10 cellular contexts compared by ENCODE assay signal in the genomic region with DNA sequence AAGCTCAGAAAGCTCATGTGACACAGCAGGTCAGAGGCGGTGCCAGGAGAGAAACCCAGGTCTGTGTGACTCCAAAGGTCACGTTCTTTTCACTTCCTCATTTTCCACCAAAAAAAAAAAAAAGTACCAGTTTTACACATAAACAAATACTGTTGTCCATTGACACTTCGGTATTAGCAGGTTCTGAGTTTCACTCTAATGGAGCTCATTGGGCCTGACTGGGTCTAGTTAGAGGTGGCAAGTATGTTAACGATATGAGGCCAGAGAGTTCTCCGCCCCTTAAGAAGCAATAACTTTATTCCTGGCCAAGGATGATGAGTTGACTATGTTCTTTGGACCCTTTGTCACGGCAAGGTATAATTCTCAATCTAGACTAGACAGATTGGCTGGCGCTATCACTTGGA. TPM values are rescaled to one million over a fixed set of nuclear protein-coding genes. Genes with fewer than 3 reads are reported as not detected.
A peak's percentile ranks its signal among the peaks of the same experiment; 100 is the strongest.
DNase-seq lines count a peak whose midpoint lies in the region; ATAC-seq and TF ChIP-seq lines count a peak whose summit lies in the region.
"Had no signal": no experiment of that assay in that cellular context is flagged by ENCODE, and none has a peak within 500 bp of the region (broad histone marks: within the 10 kb centered on the region; RNA-seq: fewer than 3 reads in every experiment).

No MANE protein-coding gene starts in this region.

- no peak overlapping the region for H3K4me3 ChIP-seq in mucosa of descending colon
- H3K4me3 ChIP-seq in HAP-1, result no peak overlapping the region

- H3K9me3 ChIP-seq in mucosa of descending colon (no peaks in the 10 kb centered on the region), HAP-1 (no peaks in the 10 kb centered on the region)

- no peak for TF ChIP-seq CTCF in mucosa of descending colon (IDR thresholded peaks at IDR 0.05)

- ATAC-seq in GM18867 (IDR thresholded peaks at IDR 0.05; ENCODE audit: unreplicated experiment), result peak; percentile 95
- peak; percentile 89 for ATAC-seq in HG02678 (IDR thresholded peaks at IDR 0.05; ENCODE audit: unreplicated experiment)
- peak; percentile 89 for ATAC-seq in mucosa of descending colon
- ATAC-seq: Panc1 had no signal

- H3K4me1 ChIP-seq in mucosa of descending colon (ENCODE audit: low read depth) (peaks cover 21% of the 10 kb centered on the region), HAP-1 (no peaks in the 10 kb centered on the region)

- no peaks in the 10 kb centered on the region for H3K27me3 ChIP-seq in HAP-1 (ENCODE audit: low read depth)

- DNase-seq in LoVo (ENCODE audit: low spot score) (peak; percentile 49), mucosa of descending colon (peak in 2 of 3 donors; percentile 78 to 79), NCI-H748 treated with DMSO at 0.1 percent for 48 hours (lab: John Stamatoyannopoulos, UW) (no peak), HAP-1 (ENCODE audit: low spot score in 2 of 2) (no peak), DMS79 treated with DMSO at 0.1 percent for 48 hours (lab: John Stamatoyannopoulos, UW) (no peak), NCI-H2029 (lab: John Stamatoyannopoulos, UW) (no peak)
- DNase-seq: stimulated activated CD4-positive, alpha-beta T cell treated with anti-CD3 and anti-CD28 coated beads, Interleukin-4, amount 100 ng/mL, for 1 hour had no signal

- no peaks in the 10 kb centered on the region for H3K36me3 ChIP-seq in mucosa of descending colon (ENCODE audit: low read depth)
- H3K36me3 ChIP-seq in HAP-1 (replicated peaks), result no peaks in the 10 kb centered on the region

- in situ Hi-C loops in HAP-1 (cut with MboI; ENCODE audit: low sequenced_read_pairs), result no loop called here

- intact Hi-C loops in mucosa of descending colon (cut with DNase I, micrococcal nuclease), result no loop called here

RNA-seq across cellular contexts. Expression of gene SDE2, which starts 30.0 kb away (rescaled TPM):
- total RNA-seq in mucosa of descending colon, result 10 to 100 TPM; 14.1 to 21.0 (median 15.0) TPM

RNA-seq across cellular contexts. Expression of gene H3-3A, which starts 33.4 kb away (rescaled TPM):
- total RNA-seq in mucosa of descending colon, result 100 to 1,000 TPM; 466 to 839 (median 627) TPM

Comparison
In these comparisons a context has a peak if more than half of its experiments do, and no peak if none do; other contexts are left out.
1. DNase-seq: peak in LoVo (single experiment) and mucosa of descending colon (2 of 3); none in NCI-H748 treated with DMSO at 0.1 percent for 48 hours (single experiment), HAP-1 (0 of 2), DMS79 treated with DMSO at 0.1 percent for 48 hours (single experiment) and NCI-H2029 (single experiment).
2. Peak in every context shown above with its lines, with median percentiles within 50 percentile points of each other: ATAC-seq.